In the genomic region with DNA sequence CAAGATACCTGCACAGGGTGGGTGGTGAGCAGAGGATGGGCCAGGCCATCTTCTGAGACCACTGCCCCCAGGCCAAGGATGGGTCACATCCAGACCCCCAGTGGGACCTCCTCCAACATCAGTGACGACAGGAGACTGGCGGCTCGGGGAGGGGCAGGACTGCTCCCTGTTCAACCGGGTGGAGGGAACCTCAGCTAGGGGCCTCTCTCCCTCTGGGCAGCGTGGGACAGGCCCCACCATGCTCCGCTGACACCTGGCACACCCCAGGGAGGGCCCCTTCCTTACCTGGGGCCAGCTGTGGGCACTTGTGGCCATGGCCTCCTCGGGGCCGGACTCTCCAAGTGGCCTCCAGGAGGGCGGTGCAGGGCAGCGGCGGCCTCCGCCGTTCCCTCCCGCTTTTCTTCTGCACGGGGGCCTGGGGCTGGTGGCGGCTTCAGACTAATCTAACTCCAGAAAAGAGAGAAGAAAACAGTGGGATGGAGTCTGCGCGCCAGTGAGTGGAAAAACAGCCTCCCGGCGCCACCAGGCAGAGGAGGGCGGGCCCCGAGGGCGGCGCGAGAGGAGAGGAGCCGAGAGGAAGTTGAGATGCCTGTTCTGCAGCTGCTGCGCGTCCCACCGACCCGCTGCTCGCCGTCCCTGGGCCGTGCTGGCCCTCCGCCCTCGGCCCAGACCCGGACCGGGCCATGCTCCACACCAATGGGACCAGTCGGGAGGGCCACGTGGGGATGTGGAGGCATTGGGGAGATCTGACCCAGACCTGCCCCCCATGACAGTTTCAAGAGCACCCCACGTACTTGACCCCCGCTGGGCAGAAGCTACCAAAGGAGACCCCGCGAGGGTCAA, we compare ENCODE assay signal across 8 cellular contexts. TPM values are rescaled to one million over a fixed set of nuclear protein-coding genes. Genes with fewer than 3 reads are reported as not detected.
DNase-seq lines count a peak whose midpoint lies in the region; ATAC-seq and TF ChIP-seq lines count a peak whose summit lies in the region.

Gene CALHM2 (minus strand): TSS at position 500 of the 843 bp plus-strand sequence. CDS start 2,429 bp downstream, outside the sequence.

- H3K79me2 ChIP-seq in HCT116 (ENCODE audit: insufficient read depth, low read length) = peaks cover 9% of the 10 kb centered on the region; the same call in 1 of the 2 replicates

- no peak for TF ChIP-seq RAD21 in HCT116 (IDR thresholded peaks at IDR 0.05; ENCODE audit: low read depth)

- peaks cover 71% of the 10 kb centered on the region for H3K4me1 Mint-ChIP-seq in activated CD8-positive, alpha-beta T cell treated with anti-CD3 and anti-CD28 coated beads, Interleukin-2, amount 10 ng/mL, durations not matched to agents 7 days and 5 days (ENCODE audit: low read depth)

- no peaks in the 10 kb centered on the region for H3K9me3 ChIP-seq in HCT116 (ENCODE audit: control insufficient read depth in 1 of 2, insufficient read depth in 1 of 2, low read depth in 1 of 2, low read length in 2 of 2)

- BruUV-seq in HCT116 (replicated peaks; lab: Mats Ljungman, UMichigan) = no TSS peak

- peak within 1 kb of the TSS; percentile 98 for H3K4me3 Mint-ChIP-seq in activated CD8-positive, alpha-beta T cell treated with anti-CD3 and anti-CD28 coated beads, Interleukin-2, amount 10 ng/mL, durations not matched to agents 7 days and 5 days

- H3K27ac ChIP-seq in HCT116 (ENCODE audit: low read depth, low read length) = peak within 1 kb of the TSS; percentile 83

- TF ChIP-seq POLR2A in HCT116 (IDR thresholded peaks at IDR 0.05; ENCODE audit: borderline replicate concordance, extremely low read depth, insufficient read depth, insufficient read length) = peak; percentile 35

- H3K27ac Mint-ChIP-seq in activated CD8-positive, alpha-beta T cell treated with anti-CD3 and anti-CD28 coated beads, Interleukin-2, amount 10 ng/mL, durations not matched to agents 7 days and 5 days = peak within 1 kb of the TSS; percentile 92

- DNase-seq in GM04504 (ENCODE audit: low read depth) = peak; percentile 13
- DNase-seq in HCT116 (ENCODE audit: low read depth, low spot score) = no peak
- peak; percentile 61 for DNase-seq in NCI-H226
- peak; percentile 74 for DNase-seq in activated CD8-positive, alpha-beta T cell treated with anti-CD3 and anti-CD28 coated beads, Interleukin-2, amount 10 ng/mL, durations not matched to agents 7 days and 5 days
- DNase-seq in effector CD8-positive, alpha-beta T cell (lab: John Stamatoyannopoulos, UW) = peak; percentile 16
- no peak for DNase-seq in mesenteric fat pad (ENCODE audit: low spot score)
- peak; percentile 34 to 39 for DNase-seq in stimulated activated CD8-positive, alpha-beta memory T cell treated with anti-CD3 and anti-CD28 coated beads, Interleukin-15, amount 100 ng/mL, for 48 hours (ENCODE audit: low read depth in 2 of 2)
- no peak for DNase-seq in NCI-H2029 (lab: John Stamatoyannopoulos, UW)

- H3K27me3 Mint-ChIP-seq in activated CD8-positive, alpha-beta T cell treated with anti-CD3 and anti-CD28 coated beads, Interleukin-2, amount 10 ng/mL, durations not matched to agents 7 days and 5 days (ENCODE audit: low read depth) = no peaks in the 10 kb centered on the region

- no peaks in the 10 kb centered on the region for H3K9me3 Mint-ChIP-seq in activated CD8-positive, alpha-beta T cell treated with anti-CD3 and anti-CD28 coated beads, Interleukin-2, amount 10 ng/mL, durations not matched to agents 7 days and 5 days (ENCODE audit: insufficient read depth)

- 0 out of 6 replicates have a peak, but pooled peaks of 1 of the 3 experiments have one; percentile 10 for TF ChIP-seq CTCF in HCT116 (IDR thresholded peaks at IDR 0.05 in 2 of 3, conservative IDR thresholded peaks at IDR 0.05 in 1 of 3; ENCODE audit: borderline replicate concordance in 1 of 3, insufficient read depth in 1 of 3, low read depth in 2 of 3, low read length in 2 of 3)

- H4K20me1 ChIP-seq in HCT116 (ENCODE audit: insufficient read depth) = no peaks in the 10 kb centered on the region

- ATAC-seq in HCT116 = peak; percentile 65
- peak; percentile 78 for ATAC-seq in activated CD8-positive, alpha-beta T cell treated with anti-CD3 and anti-CD28 coated beads, Interleukin-2, amount 10 ng/mL, durations not matched to agents 7 days and 5 days

- H3K27me3 ChIP-seq in HCT116 (ENCODE audit: insufficient read depth, low read length) = no peaks in the 10 kb centered on the region

- RAD21 ChIA-PET in HCT116 (lab: Charles Lee; ENCODE audit: low non-redundant PET in 1 of 2, low total read pairs in 2 of 2, uncharacterized antibody in 2 of 2, unreplicated experiment in 2 of 2) = no interaction called here

- POLR2A ChIA-PET in HCT116 (lab: Charles Lee) = interaction anchor here (0.9 to 1.4 kb wide), 6 partner anchors 8 to 97 kb away, joined by 3 to 5 read pairs (median 4); no protein-coding TSS in a partner anchor
- POLR2A ChIA-PET in activated CD8-positive, alpha-beta T cell treated with anti-CD3 and anti-CD28 coated beads, Interleukin-2, amount 10 ng/mL, durations not matched to agents 7 days and 5 days (lab: Charles Lee) = interaction anchor here (1.2 to 5.1 kb wide), 5 partner anchors 13 to 29 kb away, joined by 3 to 43 read pairs (median 8); no protein-coding TSS in a partner anchor

- H3K4me1 ChIP-seq in HCT116 (ENCODE audit: control insufficient read depth in 1 of 2, insufficient read depth in 2 of 2, low read length in 2 of 2) = peaks cover 11 to 56% of the 10 kb centered on the region in 2 experiments; a peak in 3 of 4 replicates

- H2AFZ ChIP-seq in HCT116 (ENCODE audit: low read depth, low read length, poor library complexity, severe bottlenecking) = peak within 1 kb of the TSS; percentile 76

- peak within 1 kb of the TSS; percentile 99 for H3K4me2 ChIP-seq in HCT116 (ENCODE audit: low read length)

- intact Hi-C loops in HCT116 (cut with micrococcal nuclease) = loop anchor here (2.0 kb wide), 1 partner anchor 31 kb away; no protein-coding TSS in a partner anchor

- no peaks in the 10 kb centered on the region for H3K9me2 ChIP-seq in HCT116 (ENCODE audit: insufficient read depth)

- peaks cover 14 to 21% of the 10 kb centered on the region in 2 experiments for H3K36me3 ChIP-seq in HCT116 (ENCODE audit: control insufficient read depth in 1 of 2, insufficient read depth in 2 of 2, low read length in 2 of 2)

- H3K4me3 ChIP-seq in HCT116 (replicated peaks in 1 of 2; ENCODE audit: low read depth in 1 of 2, low read length in 2 of 2) = peak within 1 kb of the TSS; percentile 89 to 93

- peak within 1 kb of the TSS; percentile 88 for H3K9ac ChIP-seq in HCT116 (ENCODE audit: low read length)

- CTCF ChIA-PET in HCT116 (lab: Charles Lee) = interaction anchor here (0.9 to 2.3 kb wide), 7 partner anchors 10 to 141 kb away, joined by 3 to 13 read pairs (median 4); no protein-coding TSS in a partner anchor
- CTCF ChIA-PET in activated CD8-positive, alpha-beta T cell treated with anti-CD3 and anti-CD28 coated beads, Interleukin-2, amount 10 ng/mL, durations not matched to agents 7 days and 5 days (lab: Charles Lee) = interaction anchor here (0.9 to 5.2 kb wide), 11 partner anchors 11 to 39 kb away, joined by 3 to 54 read pairs (median 9); no protein-coding TSS in a partner anchor

- peaks cover 52% of the 10 kb centered on the region for H3K36me3 Mint-ChIP-seq in activated CD8-positive, alpha-beta T cell treated with anti-CD3 and anti-CD28 coated beads, Interleukin-2, amount 10 ng/mL, durations not matched to agents 7 days and 5 days (ENCODE audit: low read depth)

TF ChIP-seq in HCT116, 20 proteins besides CTCF, POLR2A, EP300 and RAD21:
- TF ChIP-seq YY1 (IDR thresholded peaks at IDR 0.05; ENCODE audit: extremely low read depth, insufficient replicate concordance, low read depth, low read length) = peak; percentile 6
- TF ChIP-seq ZFX (IDR thresholded peaks at IDR 0.05) = peak; percentile 74; the same call in 1 of the 2 replicates
- TF ChIP-seq REST (IDR thresholded peaks at IDR 0.05; ENCODE audit: low read depth) = no peak
- TF ChIP-seq POLR2AphosphoS5 (IDR thresholded peaks at IDR 0.05; ENCODE audit: low read depth, low read length) = peak; percentile 60

RNA-seq across cellular contexts. Expression of gene CALHM2, which starts in this region (rescaled TPM):
- total RNA-seq in HCT116 (2021; ENCODE audit: unreplicated experiment) = 46.1 TPM
- 52.2 and 53.5 TPM in 2 replicates for polyA plus RNA-seq in HCT116 (2012)
- total RNA-seq in activated CD8-positive, alpha-beta T cell treated with anti-CD3 and anti-CD28 coated beads, Interleukin-2, amount 10 ng/mL, durations not matched to agents 7 days and 5 days = 100 to 1,000 TPM; 131 to 135 TPM
- total RNA-seq in mesenteric fat pad = 40.3 TPM

Comparison
In these comparisons a context has a peak if more than half of its experiments do, and no peak if none do; other contexts are left out.
1. DNase-seq: peak in GM04504 (single experiment), NCI-H226 (single experiment), activated CD8-positive, alpha-beta T cell treated with anti-CD3 and anti-CD28 coated beads, Interleukin-2, amount 10 ng/mL, durations not matched to agents 7 days and 5 days (single experiment), effector CD8-positive, alpha-beta T cell (single experiment) and stimulated activated CD8-positive, alpha-beta memory T cell treated with anti-CD3 and anti-CD28 coated beads, Interleukin-15, amount 100 ng/mL, for 48 hours (2 of 2); none in HCT116 (single experiment), mesenteric fat pad (single experiment) and NCI-H2029 (single experiment).